8 cellular contexts compared by ENCODE assay signal in the genomic region with DNA sequence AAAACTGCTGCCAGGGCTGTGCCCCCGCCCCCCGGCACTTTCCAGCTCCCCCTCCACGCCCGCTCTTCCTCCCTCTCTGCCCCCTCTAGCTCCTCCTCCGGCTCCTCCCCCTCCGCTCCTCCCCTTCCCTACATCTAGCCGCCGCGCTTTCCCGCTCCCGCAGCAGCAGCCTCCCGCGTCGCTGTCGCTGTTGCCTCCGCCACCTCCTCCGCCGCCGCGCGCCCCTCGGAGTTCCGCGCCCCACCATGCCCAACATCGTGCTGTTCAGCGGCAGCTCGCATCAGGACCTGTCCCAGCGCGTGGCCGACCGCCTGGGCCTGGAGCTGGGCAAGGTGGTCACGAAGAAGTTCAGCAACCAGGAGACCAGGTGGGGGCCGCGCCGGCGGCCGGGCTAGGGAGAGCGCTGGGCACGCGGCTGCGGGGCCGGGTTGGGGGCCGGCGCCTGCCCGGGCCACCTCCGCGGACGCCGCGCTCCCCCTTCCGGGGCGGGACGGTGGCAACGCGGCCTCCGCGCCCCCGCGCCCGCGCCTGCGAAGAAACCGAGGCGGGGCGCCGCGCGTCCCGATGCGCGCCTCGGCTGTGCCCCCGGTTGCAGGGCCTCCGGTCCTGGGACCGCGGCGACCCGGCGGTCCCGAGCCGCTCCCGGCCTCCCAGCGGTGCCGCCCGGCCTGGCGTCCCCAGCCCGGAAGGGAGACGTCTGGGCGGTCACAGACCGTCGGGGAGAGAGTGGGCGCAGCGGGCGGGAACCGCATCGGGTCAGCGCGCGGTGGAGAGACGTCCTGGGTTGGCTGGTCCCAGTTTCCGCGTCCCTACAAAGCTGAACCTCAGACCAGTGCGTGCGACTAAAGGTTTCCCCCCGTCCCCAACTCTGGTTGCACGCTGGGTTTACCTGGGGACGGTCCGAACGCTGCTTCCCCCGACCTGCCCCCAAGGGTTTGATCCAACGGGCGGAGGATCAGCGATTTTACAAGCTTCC. TPM values are rescaled to one million over a fixed set of nuclear protein-coding genes. Genes with fewer than 3 reads are reported as not detected.
A peak's percentile ranks its signal among the peaks of the same experiment; 100 is the strongest.
DNase-seq lines count a peak whose midpoint lies in the region; ATAC-seq and TF ChIP-seq lines count a peak whose summit lies in the region.

A gene (plus strand): TSS at position 160 of the 976 bp plus-strand sequence. CDS start 86 bp downstream, at position 246.

- H3K27ac Mint-ChIP-seq in endothelial cell (ENCODE audit: unreplicated experiment) = no peak within 1 kb of the TSS

- no peaks in the 10 kb centered on the region for H3K27me3 Mint-ChIP-seq in endothelial cell (ENCODE audit: unreplicated experiment)

- no peak for TF ChIP-seq CTCF in endothelial cell (IDR thresholded peaks at IDR 0.05; ENCODE audit: unreplicated experiment)

- peak within 1 kb of the TSS; percentile 89 for H3K4me3 Mint-ChIP-seq in endothelial cell (ENCODE audit: unreplicated experiment)

- ATAC-seq in HG03108 (IDR thresholded peaks at IDR 0.05; ENCODE audit: unreplicated experiment) = peak; percentile 64

- no peaks in the 10 kb centered on the region for H3K9me3 Mint-ChIP-seq in endothelial cell (ENCODE audit: unreplicated experiment)

- H3K36me3 Mint-ChIP-seq in endothelial cell (ENCODE audit: low read depth, unreplicated experiment) = no peaks in the 10 kb centered on the region

- DNase-seq in SKM-1 treated with dmso at 0.1 percent for 144 hours (lab: John Stamatoyannopoulos, UW; ENCODE audit: unreplicated experiment) (peak; percentile 64), SKM-1 (lab: John Stamatoyannopoulos, UW; ENCODE audit: unreplicated experiment) (no peak), NCI-H774 (lab: John Stamatoyannopoulos, UW) (peak; percentile 24), endothelial cell (ENCODE audit: low spot score) (peak; percentile 38), mucosa of gallbladder (ENCODE audit: low spot score) (peak; percentile 47)
- DNase-seq in activated CD8-positive, alpha-beta memory T cell treated with anti-CD3 and anti-CD28 coated beads for 48 hours (ENCODE audit: low read depth in 2 of 3, low spot score in 2 of 3) = peak in 2 of 3 experiments; percentile 28 to 35
- DNase-seq in stimulated activated CD8-positive, alpha-beta memory T cell treated with anti-CD3 and anti-CD28 coated beads, Interleukin-4, amount 100 ng/mL, for 24 hours (ENCODE audit: low read depth) = peak; percentile 65

- H3K4me1 Mint-ChIP-seq in endothelial cell (ENCODE audit: unreplicated experiment) = peaks cover 4% of the 10 kb centered on the region

RNA-seq across cellular contexts. Expression of the gene that starts here (rescaled TPM):
- total RNA-seq in endothelial cell (ENCODE audit: unreplicated experiment) (6.2 TPM), mucosa of gallbladder (53.3 TPM)
